ENCODE assay signal across 13 cellular contexts in genomic region chr1:59016390-59016789, GRCh38.
DNase-seq lines count a peak whose midpoint lies in the region; ATAC-seq and TF ChIP-seq lines count a peak whose summit lies in the region.
"Had no signal": no experiment of that assay in that cellular context is flagged by ENCODE, and none has a peak within 500 bp of the region (broad histone marks: within the 10 kb centered on the region; RNA-seq: fewer than 3 reads in every experiment).

No MANE protein-coding gene starts in this region.

- no peaks in the 10 kb centered on the region for H3F3A ChIP-seq in SK-N-SH (replicated peaks; ENCODE audit: insufficient read depth)

- intact Hi-C loops in thyroid gland (cut with DNase I) (no loop called here), posterior cingulate gyrus (cut with DNase I) (no loop called here)

- CTCF ChIA-PET in SK-N-SH (lab: Yijun Ruan, JAX), result interaction anchor here (1.4 kb wide), 1 partner anchor 9 kb away, joined by 3 read pairs; no protein-coding TSS in a partner anchor

- TF ChIP-seq CTCF in SK-N-SH (IDR thresholded peaks at IDR 0.05), result 0 out of 2 replicates have a peak, but pooled peaks have one; percentile 19
- peak; percentile 18 for TF ChIP-seq CTCF in epithelial cell of esophagus (IDR thresholded peaks at IDR 0.05; ENCODE audit: insufficient read depth, low read depth, low read length, missing control alignments)
- peak in 4 of 6 experiments; percentile 15 to 71 (median 36) for TF ChIP-seq CTCF in thyroid gland (IDR thresholded peaks at IDR 0.05)

- POLR2A ChIA-PET in SK-N-SH (lab: Yijun Ruan, JAX), result interaction anchor here (0.7 kb wide), 1 partner anchor 289 kb away, joined by 3 read pairs; no protein-coding TSS in a partner anchor

- H3K9me3 ChIP-seq in SK-N-SH (no peaks in the 10 kb centered on the region), thyroid gland (no peaks in the 10 kb centered on the region)
- H3K9me3 ChIP-seq: upper lobe of right lung had no signal

- peak overlapping the region in 1 of 2 experiments; percentile 70; a peak in 2 of 4 replicates for H3K27ac ChIP-seq in SK-N-SH (ENCODE audit: low read depth in 2 of 2, low read length in 1 of 2)
- H3K27ac ChIP-seq in thyroid gland, result no peak overlapping the region
- H3K27ac ChIP-seq: upper lobe of right lung had no signal

- no peak overlapping the region for H2AFZ ChIP-seq in SK-N-SH (ENCODE audit: low read depth)

- H3K4me1 ChIP-seq in SK-N-SH (ENCODE audit: control insufficient read depth in 1 of 2, insufficient read depth in 2 of 2, low read depth in 1 of 2, low read length in 1 of 2), result peaks cover 0 to 30% of the 10 kb centered on the region in 2 experiments; a peak in 2 of 4 replicates
- peaks cover 25 to 32% of the 10 kb centered on the region in 2 donors for H3K4me1 ChIP-seq in thyroid gland

- TF ChIP-seq POLR2A in thyroid gland (IDR thresholded peaks at IDR 0.05), result no peak

- H3K4me3 ChIP-seq in SK-N-SH (ENCODE audit: low read depth in 2 of 2, low read length in 1 of 2) (no peak overlapping the region), epithelial cell of esophagus (ENCODE audit: low read length) (no peak overlapping the region), thyroid gland (replicated peaks in 1 of 3) (no peak overlapping the region)
- H3K4me3 ChIP-seq: skin epidermis, upper lobe of right lung had no signal

- H3K9ac ChIP-seq in SK-N-SH, result peak overlapping the region; percentile 5; the same call in 1 of the 2 replicates

- no peaks in the 10 kb centered on the region for H4K20me1 ChIP-seq in SK-N-SH (ENCODE audit: insufficient read depth)

- H3K36me3 ChIP-seq in SK-N-SH (replicated peaks in 1 of 2; ENCODE audit: control insufficient read depth in 1 of 2, insufficient read depth in 2 of 2, low read length in 1 of 2) (no peaks in the 10 kb centered on the region), thyroid gland (no peaks in the 10 kb centered on the region)
- H3K36me3 ChIP-seq: upper lobe of right lung had no signal

- 86% methylated on average over 2 of the region's 2 CpGs for WGBS in SK-N-SH (ENCODE audit: low lambda C conversion rate)
- 91 to 94% methylated on average over 2 of the region's 2 CpGs for WGBS in thyroid gland, 2 donors

- TF ChIP-seq EP300 in SK-N-SH (IDR thresholded peaks at IDR 0.05; ENCODE audit: borderline replicate concordance in 1 of 2, low read depth in 1 of 2, low read length in 1 of 2), result no peak

- no peak for TF ChIP-seq RAD21 in SK-N-SH (IDR thresholded peaks at IDR 0.05; ENCODE audit: low read length)

- H3K27me3 ChIP-seq in SK-N-SH (ENCODE audit: insufficient read depth) (no peaks in the 10 kb centered on the region), thyroid gland (no peaks in the 10 kb centered on the region)
- H3K27me3 ChIP-seq: upper lobe of right lung had no signal

- 0 out of 2 replicates have a peak overlapping the region, but pooled peaks have one; percentile 16 for H3K4me2 ChIP-seq in SK-N-SH

- no peaks in the 10 kb centered on the region for H3K9me2 ChIP-seq in SK-N-SH

- no peak for ATAC-seq in SK-N-SH treated with all-trans-retinoic acid at 6 μM for 48 hours
- ATAC-seq in GM21367 (IDR thresholded peaks at IDR 0.05; ENCODE audit: unreplicated experiment), result no peak
- ATAC-seq: naive thymus-derived CD4-positive, alpha-beta T cell; upper lobe of right lung had no signal

- DNase-seq in SK-N-SH (no peak), NCI-H510A (lab: John Stamatoyannopoulos, UW) (peak; percentile 40), epithelial cell of esophagus (ENCODE audit: low read depth) (peak; percentile 33), thyroid gland (no peak), anterior cingulate cortex (lab: John Stamatoyannopoulos, UW) (no peak), posterior cingulate gyrus (no peak)
- DNase-seq: activated naive CD4-positive, alpha-beta T cell treated with anti-CD3 and anti-CD28 coated beads for 36 hours; naive thymus-derived CD4-positive, alpha-beta T cell; NK-92 treated with Interleukin-12 subunit alpha and Interleukin-12 subunit beta, amount 100 ng/mL, for 24 hours; upper lobe of right lung had no signal

- H3K79me2 ChIP-seq in SK-N-SH (ENCODE audit: insufficient read depth), result peaks cover 10% of the 10 kb centered on the region

TF ChIP-seq in SK-N-SH, 30 proteins besides CTCF, POLR2A, EP300 and RAD21:
- TF ChIP-seq ELF1 (IDR thresholded peaks at IDR 0.05), result no peak
- TF ChIP-seq PBX3 (IDR thresholded peaks at IDR 0.05), result no peak
- no peak for TF ChIP-seq FOXJ3 (CRISPR knock-in tag; IDR thresholded peaks at IDR 0.05)
- TF ChIP-seq FOXM1 (IDR thresholded peaks at IDR 0.05; ENCODE audit: low read depth), result no peak
- TF ChIP-seq RCOR1 (IDR thresholded peaks at IDR 0.05; ENCODE audit: low read length), result no peak
- TF ChIP-seq USF2 (IDR thresholded peaks at IDR 0.05; ENCODE audit: borderline replicate concordance, low read depth, low read length), result no peak
- no peak for TF ChIP-seq TAF1 (IDR thresholded peaks at IDR 0.05; ENCODE audit: borderline replicate concordance, low read depth, low read length)
- TF ChIP-seq NRF1 (IDR thresholded peaks at IDR 0.05; ENCODE audit: low read depth, low read length), result no peak
- no peak for TF ChIP-seq MXI1 (IDR thresholded peaks at IDR 0.05; ENCODE audit: low read depth, low read length)
- TF ChIP-seq YY1 (IDR thresholded peaks at IDR 0.05; ENCODE audit: low read depth), result no peak
- no peak for TF ChIP-seq SMC3 (IDR thresholded peaks at IDR 0.05; ENCODE audit: low read depth, low read length)
- TF ChIP-seq NFIC (IDR thresholded peaks at IDR 0.05; ENCODE audit: borderline replicate concordance), result no peak
- TF ChIP-seq MEF2A (IDR thresholded peaks at IDR 0.05; ENCODE audit: borderline replicate concordance, low read depth), result no peak
- TF ChIP-seq RFX5 (IDR thresholded peaks at IDR 0.05; ENCODE audit: low read length), result no peak
- TF ChIP-seq TCF12 (IDR thresholded peaks at IDR 0.05), result no peak
- TF ChIP-seq TEAD4 (IDR thresholded peaks at IDR 0.05; ENCODE audit: borderline replicate concordance, insufficient read depth), result no peak

TF ChIP-seq in SK-N-SH treated with all-trans-retinoic acid at 6 μM for 48 hours, 23 proteins besides CTCF, POLR2A, EP300 and RAD21:
- TF ChIP-seq GLIS3 (CRISPR knock-in tag; IDR thresholded peaks at IDR 0.05), result no peak
- no peak for TF ChIP-seq ARNTL (CRISPR knock-in tag; IDR thresholded peaks at IDR 0.05; ENCODE audit: borderline replicate concordance, low read depth)

Comparison
In these comparisons a context has a peak if more than half of its experiments do, and no peak if none do; other contexts are left out.
1. DNase-seq: peak in NCI-H510A (single experiment) and epithelial cell of esophagus (single experiment); none in SK-N-SH (single experiment), thyroid gland (0 of 2), anterior cingulate cortex (0 of 58) and posterior cingulate gyrus (0 of 10).
2. Peak in every context shown above with its lines, with median percentiles within 50 percentile points of each other: CTCF ChIP-seq.